In genomic region chr9:113963914-113964739, GRCh38 we compare ENCODE assay signal across 35 cellular contexts.
DNase-seq lines count a peak whose midpoint lies in the region; ATAC-seq, FAIRE-seq and TF ChIP-seq lines count a peak whose summit lies in the region.
"Had no signal": no experiment of that assay in that cellular context is flagged by ENCODE, and none has a peak within 500 bp of the region (broad histone marks: within the 10 kb centered on the region; RNA-seq: fewer than 3 reads in every experiment).

No MANE protein-coding gene starts in this region.

- H3K4me1 Mint-ChIP-seq in neural crest cell = peaks cover 53% of the 10 kb centered on the region
- H3K4me1 Mint-ChIP-seq: activated CD4-positive, alpha-beta T cell treated with anti-CD3 and anti-CD28 coated beads for 36 hours had no signal

- no peaks in the 10 kb centered on the region for H3K9me3 Mint-ChIP-seq in neural crest cell
- H3K9me3 Mint-ChIP-seq: activated CD8-positive, alpha-beta T cell treated with anti-CD3 and anti-CD28 coated beads for 36 hours; activated naive CD4-positive, alpha-beta T cell treated with anti-CD3 and anti-CD28 coated beads for 36 hours; activated T-helper 1 cell treated with anti-CD3 and anti-CD28 coated beads, Interleukin-12 subunit alpha, Interleukin-12 subunit beta, Interleukin-2, Interleukin-4 antibody, amounts not matched to agents 30 ng/mL and 10 ng/mL and 1 ng/mL, durations not matched to agents 14 hours and 24 hours and 36 hours; CD8-positive, alpha-beta T cell had no signal

- ATAC-seq in HG02973 (IDR thresholded peaks at IDR 0.05; ENCODE audit: unreplicated experiment) (no peak), GM19328 (IDR thresholded peaks at IDR 0.05; ENCODE audit: unreplicated experiment) (no peak), PC-3 (no peak)
- ATAC-seq: activated CD4-positive, alpha-beta T cell treated with anti-CD3 and anti-CD28 coated beads for 36 hours; activated CD8-positive, alpha-beta T cell treated with anti-CD3 and anti-CD28 coated beads for 36 hours; CD8-positive, alpha-beta T cell; Panc1; stimulated activated naive CD8-positive, alpha-beta T cell treated with anti-CD3 and anti-CD28 coated beads, Interleukin-15, Interleukin-2, amounts not matched to agents 100 U/mL and 50 U/mL, for 24 hours had no signal

- CTCF ChIA-PET in A673 (lab: Charles Lee) = no interaction called here
- CTCF ChIA-PET in PC-3 (lab: Charles Lee) = no interaction called here

- DNase-seq in A673 (ENCODE audit: low spot score) = peak; percentile 91
- DNase-seq in RPMI7951 (ENCODE audit: low read depth) = peak; percentile 26
- DNase-seq in neural crest cell (ENCODE audit: low read depth, low spot score) = no peak
- no peak for DNase-seq in NCI-H2107 (lab: John Stamatoyannopoulos, UW)
- DNase-seq in PC-3 = no peak
- DNase-seq: activated CD4-positive, alpha-beta T cell treated with anti-CD3 and anti-CD28 coated beads for 36 hours; activated CD8-positive, alpha-beta memory T cell treated with anti-CD3 and anti-CD28 coated beads, Interleukin-2, amount 50 U/mL, for 48 hours; activated CD8-positive, alpha-beta T cell treated with anti-CD3 and anti-CD28 coated beads for 36 hours; activated naive CD4-positive, alpha-beta T cell treated with anti-CD3 and anti-CD28 coated beads for 36 hours; AML-193; CD8-positive, alpha-beta T cell; EL; H7; left ventricle myocardium inferior; mesendoderm; MG63; NCI-H1105 treated with DMSO at 0.1 percent for 48 hours; NCI-H2029; NCI-H226; NCI-H526 treated with DMSO at 0.1 percent for 48 hours; SHP77 treated with DMSO at 0.1 percent for 48 hours; stimulated activated CD4-positive, alpha-beta T cell treated with anti-CD3 and anti-CD28 coated beads, Interleukin-2, amount 100 ng/mL, for 24 hours; stimulated activated naive CD8-positive, alpha-beta T cell treated with anti-CD3 and anti-CD28 coated beads, Interleukin-15, Interleukin-2, amounts not matched to agents 100 U/mL and 50 U/mL, for 24 hours; T-helper 9 cell had no signal

- H3K27ac ChIP-seq in A673 (ENCODE audit: low read depth, low read length, poor library complexity, severe bottlenecking) = peak overlapping the region; percentile 96
- no peak overlapping the region for H3K27ac ChIP-seq in PC-3 (ENCODE audit: low read length)
- H3K27ac ChIP-seq: adrenal gland, epithelial cell of prostate, KMS-11, left ventricle myocardium inferior, parathyroid adenoma, VCaP had no signal

- POLR2A ChIA-PET in A673 (lab: Charles Lee; ENCODE audit: low non-redundant PET) (interaction anchor here (0.6 kb wide), 1 partner anchor 385 kb away, joined by 3 read pairs; no protein-coding TSS in a partner anchor), PC-3 (lab: Charles Lee; ENCODE audit: unreplicated experiment) (no interaction called here)

- no peak overlapping the region for H3K4me2 ChIP-seq in PC-3 (ENCODE audit: low read length)
- H3K4me2 ChIP-seq: KMS-11 had no signal

- intact Hi-C loops in A673 (cut with micrococcal nuclease; ENCODE audit: unreplicated experiment) (loop anchor here (5.0 kb wide), 2 partner anchors 87 to 157 kb away; partner anchors contain the start of gene ZNF618), PC-3 (cut with micrococcal nuclease) (loop anchor here (1.0 kb wide), 2 partner anchors 157 to 227 kb away; no protein-coding TSS in a partner anchor)

- BruUV-seq in A673 (replicated peaks; lab: Mats Ljungman, UMichigan) (TSS peak; percentile 63), PC-3 (replicated peaks; lab: Mats Ljungman, UMichigan) (no TSS peak)

- H3K27ac Mint-ChIP-seq in neural crest cell (ENCODE audit: unreplicated experiment) = peak overlapping the region; percentile 89
- H3K27ac Mint-ChIP-seq: activated CD4-positive, alpha-beta T cell treated with anti-CD3 and anti-CD28 coated beads for 36 hours; activated CD8-positive, alpha-beta T cell treated with anti-CD3 and anti-CD28 coated beads for 36 hours; activated naive CD4-positive, alpha-beta T cell treated with anti-CD3 and anti-CD28 coated beads for 36 hours; activated T-helper 1 cell treated with anti-CD3 and anti-CD28 coated beads, Interleukin-12 subunit alpha, Interleukin-12 subunit beta, Interleukin-2, Interleukin-4 antibody, amounts not matched to agents 30 ng/mL and 10 ng/mL and 1 ng/mL, durations not matched to agents 14 hours and 24 hours and 36 hours; CD8-positive, alpha-beta T cell had no signal

- FAIRE-seq in endometrium (lab: Jason Lieb, UNC) = peak; percentile 37
- FAIRE-seq: GM19239 had no signal

- no peaks in the 10 kb centered on the region for H4K20me1 ChIP-seq in PC-3 (ENCODE audit: low read length)

- TF ChIP-seq CTCF in A673 (conservative IDR thresholded peaks at IDR 0.05; ENCODE audit: low read depth, low read length) (no peak), neural crest cell (conservative IDR thresholded peaks at IDR 0.05) (no peak), PC-3 (conservative IDR thresholded peaks at IDR 0.05; ENCODE audit: low read depth, low read length) (no peak)

- peak overlapping the region; percentile 52 for H3K4me3 Mint-ChIP-seq in neural crest cell
- H3K4me3 Mint-ChIP-seq: activated CD4-positive, alpha-beta T cell treated with anti-CD3 and anti-CD28 coated beads for 36 hours; activated CD8-positive, alpha-beta T cell treated with anti-CD3 and anti-CD28 coated beads for 36 hours; activated naive CD4-positive, alpha-beta T cell treated with anti-CD3 and anti-CD28 coated beads for 36 hours; activated T-helper 1 cell treated with anti-CD3 and anti-CD28 coated beads, Interleukin-12 subunit alpha, Interleukin-12 subunit beta, Interleukin-2, Interleukin-4 antibody, amounts not matched to agents 30 ng/mL and 10 ng/mL and 1 ng/mL, durations not matched to agents 14 hours and 24 hours and 36 hours; CD8-positive, alpha-beta T cell had no signal

- H3K4me3 ChIP-seq in A673 (ENCODE audit: low read depth, low read length, poor library complexity, severe bottlenecking) = peak overlapping the region; percentile 34
- H3K4me3 ChIP-seq in PC-3 (ENCODE audit: low read length) = no peak overlapping the region
- H3K4me3 ChIP-seq: adrenal gland, left ventricle myocardium inferior, MG63 had no signal

- H3K36me3 Mint-ChIP-seq in neural crest cell (ENCODE audit: low read depth) = peaks cover 29% of the 10 kb centered on the region
- H3K36me3 Mint-ChIP-seq: CD8-positive, alpha-beta T cell had no signal

- no peak overlapping the region for H2AFZ ChIP-seq in PC-3 (ENCODE audit: low read length)
- H2AFZ ChIP-seq: parathyroid adenoma had no signal

- no peak overlapping the region for H3K9ac ChIP-seq in PC-3 (ENCODE audit: low read length)
- H3K9ac ChIP-seq: KMS-11, parathyroid adenoma had no signal

- H3F3A ChIP-seq in PC-3 (ENCODE audit: low read length, unreplicated experiment) = no peaks in the 10 kb centered on the region

- H3K4me1 ChIP-seq in A673 (ENCODE audit: insufficient read depth, low read length, poor library complexity, severe bottlenecking) (peaks cover 47% of the 10 kb centered on the region), PC-3 (ENCODE audit: insufficient read depth, low read length) (no peaks in the 10 kb centered on the region)
- H3K4me1 ChIP-seq: left ventricle myocardium inferior, parathyroid adenoma had no signal

- no peaks in the 10 kb centered on the region for H3K79me2 ChIP-seq in PC-3 (ENCODE audit: low read length)

- no peaks in the 10 kb centered on the region for H3K27me3 Mint-ChIP-seq in neural crest cell (ENCODE audit: low read depth)
- H3K27me3 Mint-ChIP-seq: activated CD4-positive, alpha-beta T cell treated with anti-CD3 and anti-CD28 coated beads for 36 hours; activated CD8-positive, alpha-beta T cell treated with anti-CD3 and anti-CD28 coated beads for 36 hours had no signal

- H3K9me3 ChIP-seq in A673 (ENCODE audit: low read depth, low read length, poor library complexity, severe bottlenecking) = peaks cover 2% of the 10 kb centered on the region
- no peaks in the 10 kb centered on the region for H3K9me3 ChIP-seq in PC-3 (ENCODE audit: low read length)
- H3K9me3 ChIP-seq: adrenal gland had no signal

- H3K9me2 ChIP-seq in PC-3 (replicated peaks; ENCODE audit: low read length) = no peaks in the 10 kb centered on the region

- H3K36me3 ChIP-seq in A673 (ENCODE audit: insufficient read depth, low read length, poor library complexity, severe bottlenecking) = peaks cover 1% of the 10 kb centered on the region
- H3K36me3 ChIP-seq in PC-3 (ENCODE audit: low read depth, low read length) = no peaks in the 10 kb centered on the region
- H3K36me3 ChIP-seq: adrenal gland, left ventricle myocardium inferior had no signal

- H3K27me3 ChIP-seq in A673 (replicated peaks; ENCODE audit: insufficient read depth, low read depth, low read length, poor library complexity) (no peaks in the 10 kb centered on the region), PC-3 (ENCODE audit: low read length) (no peaks in the 10 kb centered on the region)
- H3K27me3 ChIP-seq: adrenal gland, MG63 had no signal

Comparison
In these comparisons a context has a peak if more than half of its experiments do, and no peak if none do; other contexts are left out.
1. DNase-seq: peak in A673 (single experiment) and RPMI7951 (single experiment); none in neural crest cell (single experiment), NCI-H2107 (single experiment) and PC-3 (single experiment).